ENCODE assay signal across 30 cellular contexts in genomic region chr1:110418729-110419128, GRCh38. TPM values are rescaled to one million over a fixed set of nuclear protein-coding genes. Genes with fewer than 3 reads are reported as not detected.
"Had no signal": no experiment of that assay in that cellular context is flagged by ENCODE, and none has a peak within 500 bp of the region (broad histone marks: within the 10 kb centered on the region; RNA-seq: fewer than 3 reads in every experiment).

No MANE protein-coding gene starts in this region.

- H3K4me1 Mint-ChIP-seq: stimulated activated effector memory CD8-positive, alpha-beta T cell treated with anti-CD3 and anti-CD28 coated beads, Interleukin-12 subunit alpha, Interleukin-12 subunit beta, amount 100 ng/mL, for 72 hours; stimulated activated memory B cell treated with anti-CD40 and anti-IgM and Interleukin-4, amounts not matched to agents 10 μg/mL and 1 μg/mL and 100 μg/mL, for 72 hours had no signal

- H3K27me3 Mint-ChIP-seq: stimulated activated memory B cell treated with anti-CD40 and anti-IgM and Interleukin-4, amounts not matched to agents 10 μg/mL and 1 μg/mL and 100 μg/mL, for 72 hours; stimulated activated naive CD8-positive, alpha-beta T cell treated with anti-CD3 and anti-CD28 coated beads, Interleukin-15, Interleukin-2, amounts not matched to agents 100 ng/mL and 50 ng/mL, for 24 hours had no signal

- H3K27ac Mint-ChIP-seq: stimulated activated effector memory CD8-positive, alpha-beta T cell treated with anti-CD3 and anti-CD28 coated beads, Interleukin-12 subunit alpha, Interleukin-12 subunit beta, amount 100 ng/mL, for 72 hours; stimulated activated memory B cell treated with anti-CD40 and anti-IgM and Interleukin-4, amounts not matched to agents 10 μg/mL and 1 μg/mL and 100 μg/mL, for 72 hours; stimulated activated naive B cell treated with anti-CD40 and anti-IgM and Interleukin-4, amounts not matched to agents 10 μg/mL and 1 μg/mL and 100 μg/mL, for 72 hours; stimulated activated naive CD8-positive, alpha-beta T cell treated with anti-CD3 and anti-CD28 coated beads, Interleukin-15, amount 100 ng/mL, for 72 hours; stimulated activated naive CD8-positive, alpha-beta T cell treated with anti-CD3 and anti-CD28 coated beads, Interleukin-15, Interleukin-2, amounts not matched to agents 100 ng/mL and 50 ng/mL, for 24 hours; type B pancreatic cell had no signal

- H3K36me3 Mint-ChIP-seq: stimulated activated effector memory CD8-positive, alpha-beta T cell treated with anti-CD3 and anti-CD28 coated beads, Interleukin-12 subunit alpha, Interleukin-12 subunit beta, amount 100 ng/mL, for 72 hours; stimulated activated memory B cell treated with anti-CD40 and anti-IgM and Interleukin-4, amounts not matched to agents 10 μg/mL and 1 μg/mL and 100 μg/mL, for 72 hours; type B pancreatic cell had no signal

- H3K27me3 ChIP-seq: stomach, suprapubic skin, testis, thyroid gland, tibial artery, tibial nerve, transverse colon, upper lobe of left lung, upper lobe of right lung, uterus, vagina had no signal

- ATAC-seq: stimulated activated effector memory CD8-positive, alpha-beta T cell treated with anti-CD3 and anti-CD28 coated beads, Interleukin-12 subunit alpha, Interleukin-12 subunit beta, amount 100 ng/mL, for 72 hours; stimulated activated memory B cell treated with anti-CD40 and anti-IgM and Interleukin-4, amounts not matched to agents 10 μg/mL and 1 μg/mL and 100 μg/mL, for 72 hours; stimulated activated naive B cell treated with anti-CD40 and anti-IgM and Interleukin-4, amounts not matched to agents 10 μg/mL and 1 μg/mL and 100 μg/mL, for 72 hours; stimulated activated naive CD8-positive, alpha-beta T cell treated with anti-CD3 and anti-CD28 coated beads, Interleukin-15, amount 100 ng/mL, for 72 hours; stimulated activated naive CD8-positive, alpha-beta T cell treated with anti-CD3 and anti-CD28 coated beads, Interleukin-15, Interleukin-2, amounts not matched to agents 100 U/mL and 50 U/mL, for 24 hours; upper lobe of right lung had no signal

- H3K4me3 Mint-ChIP-seq: stimulated activated effector memory CD8-positive, alpha-beta T cell treated with anti-CD3 and anti-CD28 coated beads, Interleukin-12 subunit alpha, Interleukin-12 subunit beta, amount 100 ng/mL, for 72 hours; stimulated activated memory B cell treated with anti-CD40 and anti-IgM and Interleukin-4, amounts not matched to agents 10 μg/mL and 1 μg/mL and 100 μg/mL, for 72 hours; stimulated activated naive B cell treated with anti-CD40 and anti-IgM and Interleukin-4, amounts not matched to agents 10 μg/mL and 1 μg/mL and 100 μg/mL, for 72 hours; stimulated activated naive CD8-positive, alpha-beta T cell treated with anti-CD3 and anti-CD28 coated beads, Interleukin-15, amount 100 ng/mL, for 72 hours; stimulated activated naive CD8-positive, alpha-beta T cell treated with anti-CD3 and anti-CD28 coated beads, Interleukin-15, Interleukin-2, amounts not matched to agents 100 ng/mL and 50 ng/mL, for 24 hours; type B pancreatic cell had no signal

- H3K9me3 ChIP-seq: stomach, suprapubic skin, testis, thoracic aorta, thyroid gland, tibial artery, tibial nerve, transverse colon, upper lobe of left lung, upper lobe of right lung, uterus, vagina had no signal

- FAIRE-seq: urothelium cell line had no signal

- DNase-seq: stimulated activated CD4-positive, alpha-beta T cell treated with anti-CD3 and anti-CD28 coated beads, Interleukin-2, amount 100 ng/mL, for 48 hours; stimulated activated CD4-positive, alpha-beta T cell treated with anti-CD3 and anti-CD28 coated beads, Interleukin-4, amount 100 ng/mL, for 1 hour; stimulated activated CD4-positive, alpha-beta T cell treated with anti-CD3 and anti-CD28 coated beads, Interleukin-4, amount 100 ng/mL, for 24 hours; stimulated activated CD4-positive, alpha-beta T cell treated with anti-CD3 and anti-CD28 coated beads, Interleukin-4, amount 100 ng/mL, for 4 hours; stimulated activated CD8-positive, alpha-beta memory T cell treated with anti-CD3 and anti-CD28 coated beads, Interleukin-4, amount 100 ng/mL, for 48 hours; stimulated activated naive B cell treated with anti-CD40 and anti-IgM and Interleukin-4, amounts not matched to agents 10 μg/mL and 1 μg/mL and 100 μg/mL, for 72 hours; stimulated activated naive CD4-positive, alpha-beta T cell; stimulated activated naive CD4-positive, alpha-beta T cell treated with Interleukin-2 at 50 U/mL for 16 hours; stimulated activated naive CD8-positive, alpha-beta T cell treated with anti-CD3 and anti-CD28 coated beads, Interleukin-15, amount 100 ng/mL, for 72 hours; stimulated activated naive CD8-positive, alpha-beta T cell treated with anti-CD3 and anti-CD28 coated beads, Interleukin-15, Interleukin-2, amounts not matched to agents 100 U/mL and 50 U/mL, for 24 hours; stomach; substantia nigra; testis; thyroid gland; tibial artery; transverse colon; trophoblast cell; upper lobe of left lung; upper lobe of right lung; uterus had no signal

- H3K4me3 ChIP-seq: stomach, suprapubic skin, testis, thoracic aorta, thyroid gland, tibial artery, tibial nerve, transverse colon, upper lobe of left lung, upper lobe of right lung, uterus, vagina had no signal

- H3K36me3 ChIP-seq: stomach, suprapubic skin, thoracic aorta, thyroid gland, tibial artery, tibial nerve, transverse colon, upper lobe of left lung, upper lobe of right lung, uterus, vagina had no signal

- H3K27ac ChIP-seq: stomach, suprapubic skin, testis, thoracic aorta, thyroid gland, tibial artery, tibial nerve, transverse colon, upper lobe of left lung, upper lobe of right lung, uterus, vagina had no signal

- H3K9me3 Mint-ChIP-seq: stimulated activated effector memory CD8-positive, alpha-beta T cell treated with anti-CD3 and anti-CD28 coated beads, Interleukin-12 subunit alpha, Interleukin-12 subunit beta, amount 100 ng/mL, for 72 hours; stimulated activated naive CD8-positive, alpha-beta T cell treated with anti-CD3 and anti-CD28 coated beads, Interleukin-15, amount 100 ng/mL, for 72 hours; stimulated activated naive CD8-positive, alpha-beta T cell treated with anti-CD3 and anti-CD28 coated beads, Interleukin-15, Interleukin-2, amounts not matched to agents 100 ng/mL and 50 ng/mL, for 24 hours had no signal

- H3K4me1 ChIP-seq: stomach, thyroid gland, tibial artery, transverse colon, upper lobe of left lung, upper lobe of right lung, uterus, vagina had no signal

RNA-seq across cellular contexts. Expression of gene PROK1, which starts 32.2 kb away (rescaled TPM):
- total RNA-seq: stomach, transverse colon, urinary bladder had no signal
